Comparison of ENCODE assay signal across 18 cellular contexts in genomic region chr1:242530761-242531160, GRCh38. TPM values are rescaled to one million over a fixed set of nuclear protein-coding genes. Genes with fewer than 3 reads are reported as not detected.
"Had no signal": no experiment of that assay in that cellular context is flagged by ENCODE, and none has a peak within 500 bp of the region (broad histone marks: within the 10 kb centered on the region; RNA-seq: fewer than 3 reads in every experiment).

No MANE protein-coding gene starts in this region.

- ATAC-seq: activated CD8-positive, alpha-beta T cell treated with anti-CD3 and anti-CD28 coated beads, Interleukin-2, amount 10 ng/mL, durations not matched to agents 7 days and 5 days; activated naive CD8-positive, alpha-beta T cell treated with anti-CD3 and anti-CD28 coated beads, Interleukin-2, amount 50 U/mL, for 24 hours; body of pancreas; stimulated activated naive CD8-positive, alpha-beta T cell treated with anti-CD3 and anti-CD28 coated beads, Interleukin-15, amount 100 ng/mL, for 72 hours; T-cell had no signal

- H3K27ac ChIP-seq: body of pancreas, testis, uterus, WERI-Rb-1 had no signal

- H3K36me3 ChIP-seq: uterus, WERI-Rb-1 had no signal

- H3K4me3 ChIP-seq: body of pancreas, testis, uterus had no signal

- H3K27me3 ChIP-seq: testis had no signal

- H3K9me3 ChIP-seq: body of pancreas, testis, uterus had no signal

- DNase-seq: activated CD4-positive, alpha-beta T cell treated with anti-CD3 and anti-CD28 coated beads for 4 hours; activated CD8-positive, alpha-beta memory T cell treated with anti-CD3 and anti-CD28 coated beads, Interleukin-2, amount 50 U/mL, for 48 hours; activated CD8-positive, alpha-beta T cell treated with anti-CD3 and anti-CD28 coated beads, Interleukin-2, amount 10 ng/mL, durations not matched to agents 7 days and 5 days; activated naive CD4-positive, alpha-beta T cell; activated naive CD8-positive, alpha-beta T cell treated with anti-CD3 and anti-CD28 coated beads, Interleukin-2, amount 50 U/mL, for 24 hours; body of pancreas; glutamatergic neuron; islet precursor cell; stimulated activated CD4-positive, alpha-beta T cell treated with anti-CD3 and anti-CD28 coated beads, Interleukin-4, amount 100 ng/mL, for 4 hours; stimulated activated naive CD8-positive, alpha-beta T cell treated with anti-CD3 and anti-CD28 coated beads, Interleukin-15, amount 100 ng/mL, for 72 hours; T-cell; T1000; testis; uterus; WERI-Rb-1 had no signal

- H3K4me1 ChIP-seq: body of pancreas, testis, uterus had no signal

RNA-seq across cellular contexts. Expression of gene PLD5, which starts 6.3 kb away (rescaled TPM):
- total RNA-seq: activated CD8-positive, alpha-beta T cell treated with anti-CD3 and anti-CD28 coated beads, Interleukin-2, amount 10 ng/mL, durations not matched to agents 7 days and 5 days; activated T-helper 1 cell treated with anti-CD3 and anti-CD28 coated beads, Interleukin-12 subunit alpha, Interleukin-12 subunit beta, Interleukin-2, Interleukin-4 antibody, amounts not matched to agents 30 ng/mL and 10 ng/mL and 1 ng/mL, durations not matched to agents 14 hours and 24 hours and 36 hours; osteocyte; pulmonary artery endothelial cell; T-cell had no signal
